Comparison of ENCODE assay signal across 1 cellular context in genomic region chr17:43758497-43759174, GRCh38.
TF ChIP-seq lines count a peak whose summit lies in the region.

TSS of gene SOST (minus strand) at chr17:43758791. CDS start at chr17:43758741, 50 bp downstream.

TF ChIP-seq in H1, 55 proteins besides CTCF, POLR2A, EP300 and RAD21:
- TF ChIP-seq TAF1 (IDR thresholded peaks at IDR 0.05; ENCODE audit: low read depth, low read length), result no peak
